In the genomic region with DNA sequence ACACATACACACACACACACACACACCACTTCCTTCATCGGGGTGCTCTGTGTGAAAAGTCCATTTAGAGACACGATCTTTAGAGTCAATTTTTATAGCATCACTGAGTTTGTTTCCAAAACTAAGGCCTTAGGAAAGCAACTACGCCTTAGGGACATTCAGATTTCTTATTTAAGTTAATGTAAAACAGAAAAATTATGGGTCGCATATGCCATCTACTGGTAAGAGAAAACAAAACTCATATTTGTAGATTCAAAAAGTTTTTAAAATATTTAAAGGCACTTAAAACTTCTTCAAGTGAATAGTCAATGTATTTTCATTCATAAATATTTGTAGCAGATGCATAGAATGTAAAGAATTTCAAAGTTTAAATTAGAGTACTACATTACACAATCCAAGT, we compare ENCODE assay signal across 10 cellular contexts.
DNase-seq lines count a peak whose midpoint lies in the region; ATAC-seq and TF ChIP-seq lines count a peak whose summit lies in the region.
"Had no signal": no experiment of that assay in that cellular context is flagged by ENCODE, and none has a peak within 500 bp of the region (broad histone marks: within the 10 kb centered on the region; RNA-seq: fewer than 3 reads in every experiment).

No MANE protein-coding gene starts in this region.

- H3K4me3 Mint-ChIP-seq in CD8-positive, alpha-beta T cell: no peak overlapping the region

- no peaks in the 10 kb centered on the region for H3K9me3 ChIP-seq in OCI-LY1 (ENCODE audit: low read length)
- H3K9me3 ChIP-seq in fibroblast of lung (ENCODE audit: control insufficient read depth, insufficient read depth, low read depth, low read length): no peaks in the 10 kb centered on the region
- no peaks in the 10 kb centered on the region for H3K9me3 ChIP-seq in CD8-positive, alpha-beta T cell (ENCODE audit: low read length)

- ATAC-seq in GM21723 (IDR thresholded peaks at IDR 0.05; ENCODE audit: unreplicated experiment): no peak
- no peak for ATAC-seq in CD8-positive, alpha-beta T cell

- intact Hi-C loops in CD8-positive, alpha-beta T cell (cut with DNase I, micrococcal nuclease): no loop called here

- TF ChIP-seq CTCF in OCI-LY1 (IDR thresholded peaks at IDR 0.05; ENCODE audit: low read length): peak; percentile 43; the same call in 1 of the 2 replicates
- TF ChIP-seq CTCF in fibroblast of lung (conservative IDR thresholded peaks at IDR 0.05 in 1 of 2, IDR thresholded peaks at IDR 0.05 in 1 of 2; ENCODE audit: low read depth in 1 of 2, low read length in 2 of 2): peak; percentile 7 to 28
- TF ChIP-seq CTCF in CD8-positive, alpha-beta T cell (IDR thresholded peaks at IDR 0.05): no peak
- TF ChIP-seq CTCF in GM13977 (IDR thresholded peaks at IDR 0.05; ENCODE audit: extremely low read depth, insufficient read depth, missing control alignments): no peak

- H3K27me3 Mint-ChIP-seq in CD8-positive, alpha-beta T cell (ENCODE audit: low read depth): no peaks in the 10 kb centered on the region

- H4K20me1 ChIP-seq in OCI-LY1 (ENCODE audit: insufficient read depth, low read length) (no peaks in the 10 kb centered on the region), fibroblast of lung (ENCODE audit: control insufficient read depth, extremely low read depth, insufficient read depth, low read length) (no peaks in the 10 kb centered on the region)

- POLR2A ChIA-PET in CD8-positive, alpha-beta T cell (lab: Charles Lee): no interaction called here

- no peaks in the 10 kb centered on the region for H3K9me3 Mint-ChIP-seq in CD8-positive, alpha-beta T cell

- H3K36me3 ChIP-seq in OCI-LY1 (ENCODE audit: insufficient read depth, low read length) (peaks cover 45% of the 10 kb centered on the region; the same call in 1 of the 2 replicates), fibroblast of lung (ENCODE audit: control insufficient read depth, insufficient read depth, low read length) (no peaks in the 10 kb centered on the region)
- H3K36me3 ChIP-seq in CD8-positive, alpha-beta T cell (ENCODE audit: insufficient read depth, low read length): peaks cover 20% of the 10 kb centered on the region

- CTCF ChIA-PET in CD8-positive, alpha-beta T cell (lab: Charles Lee): no interaction called here

- peaks cover 8% of the 10 kb centered on the region for H3K4me1 Mint-ChIP-seq in CD8-positive, alpha-beta T cell (ENCODE audit: low read depth)

- H3K4me2 ChIP-seq in OCI-LY1 (ENCODE audit: low read length): no peak overlapping the region
- no peak overlapping the region for H3K4me2 ChIP-seq in fibroblast of lung (ENCODE audit: extremely low read depth, insufficient read depth, low read length)

- no peak overlapping the region for H3K27ac Mint-ChIP-seq in CD8-positive, alpha-beta T cell

- H3K4me3 ChIP-seq in OCI-LY1 (ENCODE audit: low read depth, low read length, poor library complexity, severe bottlenecking) (no peak overlapping the region), fibroblast of lung (replicated peaks in 1 of 4; ENCODE audit: control extremely low read depth in 1 of 4, insufficient read depth in 1 of 4, low read depth in 3 of 4, low read length in 4 of 4) (no peak overlapping the region)
- no peak overlapping the region for H3K4me3 ChIP-seq in CD8-positive, alpha-beta T cell (ENCODE audit: low read depth, low read length)

- no peaks in the 10 kb centered on the region for H3K9me2 ChIP-seq in OCI-LY1 (ENCODE audit: low read depth, low read length)

- peak; percentile 8 for DNase-seq in NCI-H1105 treated with DMSO at 0.1 percent for 48 hours (lab: John Stamatoyannopoulos, UW)
- no peak for DNase-seq in NCI-H1105 (lab: John Stamatoyannopoulos, UW)
- DNase-seq in fibroblast of lung (ENCODE audit: low read depth in 2 of 2): peak; percentile 48 to 90
- DNase-seq in smooth muscle cell of the brain vasculature (ENCODE audit: low read depth, low spot score): peak; percentile 43
- DNase-seq in CD8-positive, alpha-beta T cell: no peak
- DNase-seq in GM13977 (ENCODE audit: low spot score): no peak
- DNase-seq: H7, T1000 had no signal

- H3K27me3 ChIP-seq in OCI-LY1 (ENCODE audit: insufficient read depth, low read length) (no peaks in the 10 kb centered on the region), fibroblast of lung (ENCODE audit: control insufficient read depth, insufficient read depth, low read length) (no peaks in the 10 kb centered on the region)
- no peaks in the 10 kb centered on the region for H3K27me3 ChIP-seq in CD8-positive, alpha-beta T cell (ENCODE audit: insufficient read depth, low read length)

- H3K27ac ChIP-seq in OCI-LY1 (ENCODE audit: low read depth, low read length, poor library complexity, severe bottlenecking) (no peak overlapping the region), fibroblast of lung (ENCODE audit: insufficient read depth, low read length) (no peak overlapping the region)
- H3K27ac ChIP-seq in CD8-positive, alpha-beta T cell (ENCODE audit: low read depth, low read length): no peak overlapping the region

- in situ Hi-C loops in GM13977 (cut with MboI; ENCODE audit: low pct_unique_long_range_greater_than_20kb, low sequenced_read_pairs, unreplicated experiment): no loop called here

- H3K4me1 ChIP-seq in OCI-LY1 (ENCODE audit: insufficient read depth, low read length, severe bottlenecking) (no peaks in the 10 kb centered on the region), fibroblast of lung (ENCODE audit: control insufficient read depth, extremely low read depth, insufficient read depth, low read length) (peaks cover 4% of the 10 kb centered on the region)
- peaks cover 6% of the 10 kb centered on the region for H3K4me1 ChIP-seq in CD8-positive, alpha-beta T cell (ENCODE audit: insufficient read depth, low read length)

- H2AFZ ChIP-seq in OCI-LY1 (ENCODE audit: low read length) (no peak overlapping the region), fibroblast of lung (ENCODE audit: low read length) (no peak overlapping the region)

- H3K36me3 Mint-ChIP-seq in CD8-positive, alpha-beta T cell: peaks cover 56% of the 10 kb centered on the region

- H3K79me2 ChIP-seq in OCI-LY1 (ENCODE audit: insufficient read depth, low read length) (no peaks in the 10 kb centered on the region), fibroblast of lung (ENCODE audit: control insufficient read depth, insufficient read depth, low read length) (no peaks in the 10 kb centered on the region)

- no peak overlapping the region for H3K9ac ChIP-seq in OCI-LY1 (ENCODE audit: low read length)
- no peak overlapping the region for H3K9ac ChIP-seq in fibroblast of lung (ENCODE audit: insufficient read depth, low read length)

- H3F3A ChIP-seq in OCI-LY1 (ENCODE audit: insufficient read depth, low read length): no peaks in the 10 kb centered on the region

Comparison
In these comparisons a context has a peak if more than half of its experiments do, and no peak if none do; other contexts are left out.
1. DNase-seq: peak in NCI-H1105 treated with DMSO at 0.1 percent for 48 hours (single experiment), fibroblast of lung (2 of 2) and smooth muscle cell of the brain vasculature (single experiment); none in NCI-H1105 (single experiment), CD8-positive, alpha-beta T cell (0 of 7) and GM13977 (single experiment).
2. CTCF ChIP-seq: peak in OCI-LY1 (single experiment) and fibroblast of lung (2 of 2); none in CD8-positive, alpha-beta T cell (single experiment) and GM13977 (single experiment).